In the genomic region with DNA sequence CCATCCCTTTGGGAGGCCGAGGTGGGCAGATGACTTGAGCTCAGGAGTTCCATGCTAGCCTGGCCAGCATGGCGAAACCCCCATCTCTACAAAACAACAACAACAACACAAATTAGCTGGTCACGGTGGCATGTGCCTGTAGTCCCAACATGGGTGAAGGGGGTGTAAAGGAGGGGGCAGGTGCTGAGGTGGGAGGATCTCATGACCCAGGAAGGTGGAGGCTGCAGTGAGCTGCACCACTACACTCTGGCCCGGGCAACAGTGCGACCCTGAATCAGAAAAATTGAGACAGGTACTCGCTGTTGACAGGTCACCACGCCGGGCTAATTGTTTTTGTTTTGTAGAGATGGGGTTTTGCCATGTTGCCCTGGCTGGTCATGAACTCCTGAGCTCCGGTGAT, we compare ENCODE assay signal across 21 cellular contexts. TPM values are rescaled to one million over a fixed set of nuclear protein-coding genes. Genes with fewer than 3 reads are reported as not detected.
DNase-seq lines count a peak whose midpoint lies in the region; ATAC-seq and TF ChIP-seq lines count a peak whose summit lies in the region.
"Had no signal": no experiment of that assay in that cellular context is flagged by ENCODE, and none has a peak within 500 bp of the region (broad histone marks: within the 10 kb centered on the region; RNA-seq: fewer than 3 reads in every experiment).

No MANE protein-coding gene starts in this region.

- peaks cover 78% of the 10 kb centered on the region for H3K4me1 Mint-ChIP-seq in activated naive CD8-positive, alpha-beta T cell (ENCODE audit: low read depth)
- peaks cover 73% of the 10 kb centered on the region for H3K4me1 Mint-ChIP-seq in activated naive CD8-positive, alpha-beta T cell treated with anti-CD3 and anti-CD28 coated beads, Interleukin-2, amount 50 U/mL, for 24 hours
- H3K4me1 Mint-ChIP-seq in glutamatergic neuron (ENCODE audit: low read depth, unreplicated experiment), result peaks cover 18% of the 10 kb centered on the region
- peaks cover 39% of the 10 kb centered on the region for H3K4me1 Mint-ChIP-seq in stimulated activated effector memory CD8-positive, alpha-beta T cell treated with anti-CD3 and anti-CD28 coated beads, Interleukin-12 subunit alpha, Interleukin-12 subunit beta, amount 100 ng/mL, for 72 hours

- no peaks in the 10 kb centered on the region for H3K27me3 ChIP-seq in SU-DHL-6 (ENCODE audit: low read length)
- H3K27me3 ChIP-seq: ascending aorta, BE2C, gastroesophageal sphincter, right atrium auricular region, upper lobe of left lung had no signal

- peak overlapping the region; percentile 32; the same call in 1 of the 2 replicates for H3K27ac ChIP-seq in SU-DHL-6 (ENCODE audit: low read depth, low read length)
- H3K27ac ChIP-seq: ascending aorta, lower lobe of right lung, right atrium auricular region had no signal

- H3K9me3 Mint-ChIP-seq in activated naive CD8-positive, alpha-beta T cell (ENCODE audit: low read depth), result no peaks in the 10 kb centered on the region
- no peaks in the 10 kb centered on the region for H3K9me3 Mint-ChIP-seq in activated naive CD8-positive, alpha-beta T cell treated with anti-CD3 and anti-CD28 coated beads, Interleukin-2, amount 50 U/mL, for 24 hours
- H3K9me3 Mint-ChIP-seq in glutamatergic neuron (ENCODE audit: unreplicated experiment), result peaks cover 9% of the 10 kb centered on the region
- H3K9me3 Mint-ChIP-seq in stimulated activated effector memory CD8-positive, alpha-beta T cell treated with anti-CD3 and anti-CD28 coated beads, Interleukin-12 subunit alpha, Interleukin-12 subunit beta, amount 100 ng/mL, for 72 hours, result no peaks in the 10 kb centered on the region
- H3K9me3 Mint-ChIP-seq: activated CD4-positive, alpha-beta memory T cell treated with anti-CD3 and anti-CD28 coated beads for 36 hours; activated naive CD4-positive, alpha-beta T cell treated with anti-CD3 and anti-CD28 coated beads, Interleukin-2, amount 10 ng/mL, durations not matched to agents 7 days and 5 days had no signal

- no peaks in the 10 kb centered on the region for H3K9me2 ChIP-seq in SU-DHL-6 (replicated peaks; ENCODE audit: insufficient read depth, low read length)

- peaks cover 10% of the 10 kb centered on the region; the same call in 1 of the 2 replicates for H3K36me3 ChIP-seq in SU-DHL-6 (ENCODE audit: low read length)
- H3K36me3 ChIP-seq: BE2C, gastroesophageal sphincter, right atrium auricular region had no signal

- peaks cover 11% of the 10 kb centered on the region for H3K36me3 Mint-ChIP-seq in activated naive CD8-positive, alpha-beta T cell
- peaks cover 23% of the 10 kb centered on the region for H3K36me3 Mint-ChIP-seq in activated naive CD8-positive, alpha-beta T cell treated with anti-CD3 and anti-CD28 coated beads, Interleukin-2, amount 50 U/mL, for 24 hours (ENCODE audit: low read depth)
- H3K36me3 Mint-ChIP-seq in glutamatergic neuron (ENCODE audit: unreplicated experiment), result no peaks in the 10 kb centered on the region
- peaks cover 53% of the 10 kb centered on the region for H3K36me3 Mint-ChIP-seq in stimulated activated effector memory CD8-positive, alpha-beta T cell treated with anti-CD3 and anti-CD28 coated beads, Interleukin-12 subunit alpha, Interleukin-12 subunit beta, amount 100 ng/mL, for 72 hours

- H3K9ac ChIP-seq in SU-DHL-6 (ENCODE audit: low read length), result 0 out of 2 replicates have a peak overlapping the region, but pooled peaks have one; percentile 4

- H3K4me3 Mint-ChIP-seq in activated naive CD8-positive, alpha-beta T cell, result peak overlapping the region; percentile 23
- H3K4me3 Mint-ChIP-seq in activated naive CD8-positive, alpha-beta T cell treated with anti-CD3 and anti-CD28 coated beads, Interleukin-2, amount 50 U/mL, for 24 hours, result no peak overlapping the region
- H3K4me3 Mint-ChIP-seq in glutamatergic neuron (ENCODE audit: unreplicated experiment), result no peak overlapping the region
- peak overlapping the region; percentile 10 for H3K4me3 Mint-ChIP-seq in stimulated activated effector memory CD8-positive, alpha-beta T cell treated with anti-CD3 and anti-CD28 coated beads, Interleukin-12 subunit alpha, Interleukin-12 subunit beta, amount 100 ng/mL, for 72 hours
- H3K4me3 Mint-ChIP-seq: activated CD4-positive, alpha-beta memory T cell treated with anti-CD3 and anti-CD28 coated beads for 36 hours; activated naive CD4-positive, alpha-beta T cell treated with anti-CD3 and anti-CD28 coated beads, Interleukin-2, amount 10 ng/mL, durations not matched to agents 7 days and 5 days had no signal

- H3K4me2 ChIP-seq in SU-DHL-6 (ENCODE audit: low read depth, low read length, poor library complexity, severe bottlenecking), result peak overlapping the region; percentile 61

- no peaks in the 10 kb centered on the region for H3K9me3 ChIP-seq in SU-DHL-6 (ENCODE audit: insufficient read depth, low read length)
- H3K9me3 ChIP-seq: ascending aorta, BE2C, gastroesophageal sphincter, HAP-1, lower lobe of right lung, right atrium auricular region, upper lobe of left lung had no signal

- CTCF ChIA-PET in GM10248 (lab: Yijun Ruan, JAX), result interaction anchor here (1.0 to 1.6 kb wide), 5 partner anchors 9 to 71 kb away, joined by 3 to 7 read pairs (median 3); no protein-coding TSS in a partner anchor

- no peak for ATAC-seq in activated naive CD8-positive, alpha-beta T cell treated with anti-CD3 and anti-CD28 coated beads, Interleukin-2, amount 50 U/mL, for 24 hours
- no peak for ATAC-seq in stimulated activated effector memory CD8-positive, alpha-beta T cell treated with anti-CD3 and anti-CD28 coated beads, Interleukin-12 subunit alpha, Interleukin-12 subunit beta, amount 100 ng/mL, for 72 hours
- ATAC-seq: esophagus mucosa, gastroesophageal sphincter, lower lobe of right lung had no signal

- no peak overlapping the region for H2AFZ ChIP-seq in SU-DHL-6 (ENCODE audit: low read depth, low read length, severe bottlenecking)

- POLR2A ChIA-PET in GM10248 (lab: Yijun Ruan, JAX), result no interaction called here

- H3K27ac Mint-ChIP-seq in activated naive CD8-positive, alpha-beta T cell, result no peak overlapping the region
- no peak overlapping the region for H3K27ac Mint-ChIP-seq in activated naive CD8-positive, alpha-beta T cell treated with anti-CD3 and anti-CD28 coated beads, Interleukin-2, amount 50 U/mL, for 24 hours
- H3K27ac Mint-ChIP-seq in glutamatergic neuron (ENCODE audit: unreplicated experiment), result peak overlapping the region; percentile 12
- H3K27ac Mint-ChIP-seq in stimulated activated effector memory CD8-positive, alpha-beta T cell treated with anti-CD3 and anti-CD28 coated beads, Interleukin-12 subunit alpha, Interleukin-12 subunit beta, amount 100 ng/mL, for 72 hours, result no peak overlapping the region
- H3K27ac Mint-ChIP-seq: activated naive CD4-positive, alpha-beta T cell treated with anti-CD3 and anti-CD28 coated beads, Interleukin-2, amount 10 ng/mL, durations not matched to agents 7 days and 5 days had no signal

- H3F3A ChIP-seq in SU-DHL-6 (ENCODE audit: insufficient read depth), result peaks cover 34% of the 10 kb centered on the region

- no peaks in the 10 kb centered on the region for H3K27me3 Mint-ChIP-seq in activated naive CD8-positive, alpha-beta T cell
- no peaks in the 10 kb centered on the region for H3K27me3 Mint-ChIP-seq in activated naive CD8-positive, alpha-beta T cell treated with anti-CD3 and anti-CD28 coated beads, Interleukin-2, amount 50 U/mL, for 24 hours
- H3K27me3 Mint-ChIP-seq in glutamatergic neuron (ENCODE audit: unreplicated experiment), result peaks cover 3% of the 10 kb centered on the region
- H3K27me3 Mint-ChIP-seq: activated CD4-positive, alpha-beta memory T cell treated with anti-CD3 and anti-CD28 coated beads for 36 hours; activated naive CD4-positive, alpha-beta T cell treated with anti-CD3 and anti-CD28 coated beads, Interleukin-2, amount 10 ng/mL, durations not matched to agents 7 days and 5 days had no signal

- DNase-seq in activated naive CD8-positive, alpha-beta T cell treated with anti-CD3 and anti-CD28 coated beads, Interleukin-2, amount 50 U/mL, for 24 hours, result no peak
- DNase-seq in glutamatergic neuron (no peak), erythroblast (lab: John Stamatoyannopoulos, UW) (no peak), AG08396 (ENCODE audit: low spot score) (no peak), GM10248 (ENCODE audit: extremely low spot score) (no peak)
- DNase-seq in stimulated activated effector memory CD8-positive, alpha-beta T cell treated with anti-CD3 and anti-CD28 coated beads, Interleukin-12 subunit alpha, Interleukin-12 subunit beta, amount 100 ng/mL, for 72 hours (ENCODE audit: low spot score in 2 of 2), result no peak
- DNase-seq: activated CD4-positive, alpha-beta memory T cell treated with anti-CD3 and anti-CD28 coated beads for 36 hours; activated naive CD4-positive, alpha-beta T cell treated with anti-CD3 and anti-CD28 coated beads, Interleukin-2, amount 10 ng/mL, durations not matched to agents 7 days and 5 days; BE2C; KG1; lower lobe of right lung; NCI-H1694 treated with DMSO at 0.1 percent for 48 hours; NCI-H748 treated with DMSO at 0.1 percent for 48 hours; upper lobe of left lung had no signal

- H4K20me1 ChIP-seq in SU-DHL-6 (ENCODE audit: low read depth, low read length), result peaks cover 28% of the 10 kb centered on the region

- H3K4me3 ChIP-seq in SU-DHL-6 (ENCODE audit: insufficient read depth, low read length, poor library complexity, severe bottlenecking), result peak overlapping the region; percentile 12
- H3K4me3 ChIP-seq: ascending aorta, gastroesophageal sphincter, HAP-1, lower lobe of right lung, right atrium auricular region, upper lobe of left lung had no signal

- no peak for TF ChIP-seq POLR2A in erythroblast (IDR thresholded peaks at IDR 0.05; ENCODE audit: low read length)

- TF ChIP-seq CTCF in SU-DHL-6 (IDR thresholded peaks at IDR 0.05; ENCODE audit: insufficient read depth, low read length, poor library complexity, severe bottlenecking) (no peak), glutamatergic neuron (IDR thresholded peaks at IDR 0.05; ENCODE audit: partially characterized antibody, unreplicated experiment) (no peak), GM10248 (IDR thresholded peaks at IDR 0.05; ENCODE audit: control extremely low read depth, extremely low read depth, low read depth, missing control alignments) (no peak)

- peaks cover 88% of the 10 kb centered on the region for H3K79me2 ChIP-seq in SU-DHL-6 (ENCODE audit: insufficient read depth, low read length)

RNA-seq across cellular contexts. Expression of a gene that starts 4.2 kb away (rescaled TPM):
- total RNA-seq in glutamatergic neuron (ENCODE audit: unreplicated experiment), result 54.9 TPM

Comparison
In these comparisons a context has a peak if more than half of its experiments do, and no peak if none do; other contexts are left out.
1. H3K4me3 Mint-ChIP-seq: peak in activated naive CD8-positive, alpha-beta T cell (single experiment) and stimulated activated effector memory CD8-positive, alpha-beta T cell treated with anti-CD3 and anti-CD28 coated beads, Interleukin-12 subunit alpha, Interleukin-12 subunit beta, amount 100 ng/mL, for 72 hours (single experiment); none in activated naive CD8-positive, alpha-beta T cell treated with anti-CD3 and anti-CD28 coated beads, Interleukin-2, amount 50 U/mL, for 24 hours (single experiment) and glutamatergic neuron (single experiment).